ENCODE assay signal across 27 cellular contexts in the genomic region with DNA sequence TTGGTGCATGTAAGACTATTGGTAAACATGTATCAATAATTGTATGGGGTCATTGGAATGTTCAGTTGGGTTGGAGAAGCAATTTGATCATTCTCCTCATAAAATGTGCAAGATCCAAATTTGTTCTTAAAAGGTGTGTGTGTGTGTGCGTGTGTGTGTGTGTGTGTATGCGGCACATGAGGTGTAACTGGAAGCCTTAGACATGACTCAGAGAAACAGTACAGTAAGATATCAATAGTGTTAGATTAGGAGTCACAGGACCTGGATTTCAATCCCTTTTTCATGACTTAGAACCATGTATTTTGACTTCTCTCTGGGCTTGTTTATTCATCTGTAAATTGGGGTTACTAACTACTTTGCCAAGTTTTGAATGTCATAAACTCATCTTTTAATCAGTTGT. TPM values are rescaled to one million over a fixed set of nuclear protein-coding genes. Genes with fewer than 3 reads are reported as not detected.
"Had no signal": no experiment of that assay in that cellular context is flagged by ENCODE, and none has a peak within 500 bp of the region (broad histone marks: within the 10 kb centered on the region; RNA-seq: fewer than 3 reads in every experiment).

No MANE protein-coding gene starts in this region.

- H3K27ac Mint-ChIP-seq: activated CD8-positive, alpha-beta T cell treated with anti-CD3 and anti-CD28 coated beads, Interleukin-2, amount 10 ng/mL, durations not matched to agents 7 days and 5 days; activated naive CD8-positive, alpha-beta T cell; activated T-helper 1 cell treated with anti-CD3 and anti-CD28 coated beads, Interleukin-12 subunit alpha, Interleukin-12 subunit beta, Interleukin-2, Interleukin-4 antibody, amounts not matched to agents 30 ng/mL and 10 ng/mL and 1 ng/mL, durations not matched to agents 14 hours and 24 hours and 36 hours; T-helper 17 cell; WTC11 had no signal

- H3K27ac ChIP-seq: brain microvascular endothelial cell had no signal

- H3K9me3 Mint-ChIP-seq: activated T-helper 1 cell treated with anti-CD3 and anti-CD28 coated beads, Interleukin-12 subunit alpha, Interleukin-12 subunit beta, Interleukin-2, Interleukin-4 antibody, amounts not matched to agents 30 ng/mL and 10 ng/mL and 1 ng/mL, durations not matched to agents 14 hours and 24 hours and 36 hours; WTC11 had no signal

- H3K27me3 ChIP-seq: brain microvascular endothelial cell had no signal

- H3K4me1 Mint-ChIP-seq: WTC11 had no signal

- H3K4me3 Mint-ChIP-seq: activated CD8-positive, alpha-beta T cell treated with anti-CD3 and anti-CD28 coated beads, Interleukin-2, amount 10 ng/mL, durations not matched to agents 7 days and 5 days; activated naive CD8-positive, alpha-beta T cell; activated T-helper 1 cell treated with anti-CD3 and anti-CD28 coated beads, Interleukin-12 subunit alpha, Interleukin-12 subunit beta, Interleukin-2, Interleukin-4 antibody, amounts not matched to agents 30 ng/mL and 10 ng/mL and 1 ng/mL, durations not matched to agents 14 hours and 24 hours and 36 hours; T-helper 17 cell; WTC11 had no signal

- ATAC-seq: activated CD8-positive, alpha-beta T cell treated with anti-CD3 and anti-CD28 coated beads, Interleukin-2, amount 10 ng/mL, durations not matched to agents 7 days and 5 days; T-helper 17 cell; WTC11 had no signal

- H3K27me3 Mint-ChIP-seq: activated naive CD8-positive, alpha-beta T cell; T-helper 17 cell had no signal

- DNase-seq: activated CD4-positive, alpha-beta T cell treated with anti-CD3 and anti-CD28 coated beads for 48 hours; activated CD4-positive, alpha-beta T cell treated with anti-CD3 and anti-CD28 coated beads, Interleukin-2, amount 50 U/mL, for 4 hours; activated CD4-positive, CD25-positive, alpha-beta regulatory T cell treated with anti-CD3 and anti-CD28 coated beads, Interleukin-2, amount 50 U/mL, for 72 hours; activated CD8-positive, alpha-beta memory T cell treated with anti-CD3 and anti-CD28 coated beads, Interleukin-2, amount 50 U/mL, for 48 hours; activated CD8-positive, alpha-beta T cell treated with anti-CD3 and anti-CD28 coated beads, Interleukin-2, amount 10 ng/mL, durations not matched to agents 7 days and 5 days; activated effector memory CD4-positive, alpha-beta T cell treated with Interleukin-2 at 50 U/mL for 16 hours; activated naive CD4-positive, alpha-beta T cell treated with Interleukin-2 at 50 U/mL for 16 hours; activated T-cell treated with anti-CD3 and anti-CD28 coated beads, Interleukin-2, amount 50 U/mL, for 1 hour; amygdala; brain microvascular endothelial cell; Kasumi-1; NCI-H1092; NCI-H1417; NCI-H1694; NCI-H2029; NCI-H2107; NCI-H2171 treated with DMSO at 0.1 percent for 48 hours; NCI-H345; NCI-H510A; NCI-H526 treated with DMSO at 0.1 percent for 48 hours; NCI-H82; SIG-M5; T-helper 17 cell; T-helper 9 cell had no signal

- H3K36me3 ChIP-seq: brain microvascular endothelial cell had no signal

RNA-seq across cellular contexts. Expression of a gene that starts 42.0 kb away (rescaled TPM):
- total RNA-seq: activated CD8-positive, alpha-beta T cell treated with anti-CD3 and anti-CD28 coated beads, Interleukin-2, amount 10 ng/mL, durations not matched to agents 7 days and 5 days; activated T-helper 1 cell treated with anti-CD3 and anti-CD28 coated beads, Interleukin-12 subunit alpha, Interleukin-12 subunit beta, Interleukin-2, Interleukin-4 antibody, amounts not matched to agents 30 ng/mL and 10 ng/mL and 1 ng/mL, durations not matched to agents 14 hours and 24 hours and 36 hours; T-helper 17 cell had no signal
